In genomic region chr14:92511472-92512247, GRCh38 we compare ENCODE assay signal across 12 cellular contexts. TPM values are rescaled to one million over a fixed set of nuclear protein-coding genes. Genes with fewer than 3 reads are reported as not detected.
DNase-seq lines count a peak whose midpoint lies in the region; FAIRE-seq and TF ChIP-seq lines count a peak whose summit lies in the region.
"Had no signal": no experiment of that assay in that cellular context is flagged by ENCODE, and none has a peak within 500 bp of the region (broad histone marks: within the 10 kb centered on the region; RNA-seq: fewer than 3 reads in every experiment).

No MANE protein-coding gene starts in this region.

- H2AFZ ChIP-seq in endothelial cell of umbilical vein (ENCODE audit: low read depth, low read length), result peak overlapping the region; percentile 18

- no peaks in the 10 kb centered on the region for H3K9me1 ChIP-seq in endothelial cell of umbilical vein (replicated peaks; ENCODE audit: control insufficient read depth, extremely low read depth, insufficient read depth, low read length)

- H3K36me3 Mint-ChIP-seq in neural crest cell (ENCODE audit: low read depth), result no peaks in the 10 kb centered on the region

- no peaks in the 10 kb centered on the region for H3K9me3 ChIP-seq in endothelial cell of umbilical vein (replicated peaks; ENCODE audit: control insufficient read depth, insufficient read depth, low read length)
- H3K9me3 ChIP-seq in WERI-Rb-1 (ENCODE audit: severe bottlenecking), result no peaks in the 10 kb centered on the region
- H3K9me3 ChIP-seq: right lobe of liver had no signal

- FAIRE-seq in endothelial cell of umbilical vein (lab: Jason Lieb, UNC), result peak; percentile 97
- FAIRE-seq: GM12878 had no signal

- peak overlapping the region; percentile 28 for H3K9ac ChIP-seq in endothelial cell of umbilical vein (replicated peaks; ENCODE audit: extremely low read depth, insufficient read depth, low read length)

- intact Hi-C loops in endothelial cell of umbilical vein (cut with micrococcal nuclease), result loop anchor here (1.0 kb wide), 3 partner anchors 29 to 100 kb away; no protein-coding TSS in a partner anchor

- BruUV-seq in endothelial cell of umbilical vein (replicated peaks; lab: Mats Ljungman, UMichigan), result no TSS peak

- dilution Hi-C loops in endothelial cell of umbilical vein (cut with MboI; ENCODE audit: extremely low pct_ligation_motif_present, low sequenced_read_pairs), result no loop called here

- peak overlapping the region; percentile 3 for H3K4me2 ChIP-seq in endothelial cell of umbilical vein (ENCODE audit: insufficient read depth, low read length)

- peak overlapping the region; percentile 69 for H3K27ac ChIP-seq in endothelial cell of umbilical vein (ENCODE audit: insufficient read depth, low read depth, low read length)
- no peak overlapping the region for H3K27ac ChIP-seq in WERI-Rb-1
- H3K27ac ChIP-seq: HL-60, right lobe of liver had no signal

- H3K27me3 Mint-ChIP-seq in neural crest cell (ENCODE audit: low read depth), result peaks cover 39% of the 10 kb centered on the region

- H3K4me3 Mint-ChIP-seq in neural crest cell, result peak overlapping the region; percentile 65

- TF ChIP-seq CTCF in BJ (IDR thresholded peaks at IDR 0.05; ENCODE audit: insufficient read depth, low read depth, low read length), result no peak
- no peak for TF ChIP-seq CTCF in endothelial cell of umbilical vein (IDR thresholded peaks at IDR 0.05; ENCODE audit: extremely low read depth in 1 of 2, insufficient read depth in 1 of 2, low read depth in 1 of 2, low read length in 2 of 2)
- no peak for TF ChIP-seq CTCF in neural crest cell (conservative IDR thresholded peaks at IDR 0.05)
- TF ChIP-seq CTCF in WERI-Rb-1 (IDR thresholded peaks at IDR 0.05; ENCODE audit: low read depth, low read length), result no peak

- DNase-seq in BJ (ENCODE audit: low read depth) (peak; percentile 84), NCI-H226 (peak; percentile 95), endothelial cell of umbilical vein (ENCODE audit: low read depth, low spot score) (peak; percentile 91), neural crest cell (ENCODE audit: low read depth, low spot score) (no peak), WERI-Rb-1 (no peak), NCI-H1930 (lab: John Stamatoyannopoulos, UW) (no peak), hypothalamus (lab: John Stamatoyannopoulos, UW) (no peak)
- no peak for DNase-seq in stimulated activated CD4-positive, alpha-beta T cell treated with anti-CD3 and anti-CD28 coated beads, Interleukin-2, amount 100 ng/mL, for 24 hours

- peaks cover 10% of the 10 kb centered on the region for H3K4me1 Mint-ChIP-seq in neural crest cell

- peaks cover 4% of the 10 kb centered on the region for H3K79me2 ChIP-seq in endothelial cell of umbilical vein (ENCODE audit: control insufficient read depth, insufficient read depth, low read length)

- POLR2A ChIA-PET in BJ (lab: Charles Lee) (no interaction called here), endothelial cell of umbilical vein (lab: Charles Lee) (no interaction called here)

- no peak overlapping the region for H3K27ac Mint-ChIP-seq in neural crest cell (ENCODE audit: unreplicated experiment)
- H3K27ac Mint-ChIP-seq: T-helper 1 cell treated with Interleukin-12 subunit alpha and Interleukin-12 subunit beta and Interleukin-4 antibody, amounts not matched to agents 30 μg/mL and 1 μg/mL, for 36 hours had no signal

- no peaks in the 10 kb centered on the region for H3K36me3 ChIP-seq in BJ (ENCODE audit: control insufficient read depth, insufficient read depth, low read length)
- no peaks in the 10 kb centered on the region for H3K36me3 ChIP-seq in endothelial cell of umbilical vein (ENCODE audit: control insufficient read depth in 2 of 2, extremely low read depth in 1 of 2, insufficient read depth in 2 of 2, low read length in 2 of 2)
- no peaks in the 10 kb centered on the region for H3K36me3 ChIP-seq in WERI-Rb-1
- H3K36me3 ChIP-seq: right lobe of liver had no signal

- CTCF ChIA-PET in BJ (lab: Yijun Ruan, JAX) (interaction anchor here (0.6 to 0.9 kb wide), 2 partner anchors 18 to 95 kb away, joined by 3 to 4 read pairs; no protein-coding TSS in a partner anchor), endothelial cell of umbilical vein (lab: Charles Lee) (interaction anchor here (1.0 to 1.1 kb wide), 3 partner anchors 13 to 178 kb away, joined by 3 to 4 read pairs (median 3); no protein-coding TSS in a partner anchor)

- no peaks in the 10 kb centered on the region for H3K27me3 ChIP-seq in BJ (ENCODE audit: control insufficient read depth, insufficient read depth, low read length)
- H3K27me3 ChIP-seq in endothelial cell of umbilical vein (ENCODE audit: control insufficient read depth in 2 of 2, insufficient read depth in 2 of 2, low read length in 2 of 2), result no peaks in the 10 kb centered on the region
- no peaks in the 10 kb centered on the region for H3K27me3 ChIP-seq in WERI-Rb-1 (ENCODE audit: insufficient read depth, low read depth, severe bottlenecking)
- H3K27me3 ChIP-seq: right lobe of liver had no signal

- peaks cover 21% of the 10 kb centered on the region for H3K4me1 ChIP-seq in endothelial cell of umbilical vein (ENCODE audit: control insufficient read depth, extremely low read depth, insufficient read depth, low read length)

- H3K9me3 Mint-ChIP-seq in neural crest cell, result no peaks in the 10 kb centered on the region
- H3K9me3 Mint-ChIP-seq: T-helper 1 cell treated with Interleukin-12 subunit alpha and Interleukin-12 subunit beta and Interleukin-4 antibody, amounts not matched to agents 30 μg/mL and 1 μg/mL, for 36 hours had no signal

- H4K20me1 ChIP-seq in endothelial cell of umbilical vein (replicated peaks; ENCODE audit: control insufficient read depth, extremely low read depth, insufficient read depth, low read length), result no peaks in the 10 kb centered on the region

- TF ChIP-seq POLR2A in endothelial cell of umbilical vein (IDR thresholded peaks at IDR 0.05; ENCODE audit: low read depth, low read length), result no peak

- H3K4me3 ChIP-seq in BJ (ENCODE audit: low read depth, low read length), result no peak overlapping the region
- H3K4me3 ChIP-seq in endothelial cell of umbilical vein (replicated peaks in 1 of 3; ENCODE audit: insufficient read depth in 1 of 3, low read depth in 1 of 3, low read length in 3 of 3), result no peak overlapping the region
- no peak overlapping the region for H3K4me3 ChIP-seq in WERI-Rb-1 (ENCODE audit: low read depth, low read length)
- H3K4me3 ChIP-seq: GM12878, right lobe of liver had no signal

TF ChIP-seq in endothelial cell of umbilical vein, 7 proteins besides CTCF, POLR2A, EP300 and RAD21:
- peak; percentile 94 for TF ChIP-seq JUN (IDR thresholded peaks at IDR 0.05; ENCODE audit: borderline replicate concordance, insufficient read depth, insufficient read length, low read depth)
- no peak for TF ChIP-seq MYC (IDR thresholded peaks at IDR 0.05; ENCODE audit: low read depth, low read length)
- peak; percentile 96 for TF ChIP-seq FOS (IDR thresholded peaks at IDR 0.05; ENCODE audit: borderline replicate concordance, insufficient read depth, low read length)
- TF ChIP-seq EZH2 (IDR thresholded peaks at IDR 0.05; ENCODE audit: borderline replicate concordance, low read depth, low read length, severe bottlenecking), result no peak
- no peak for TF ChIP-seq GATA2 (IDR thresholded peaks at IDR 0.05; ENCODE audit: insufficient read depth, insufficient read length, low read depth, low read length)
- TF ChIP-seq POLR2AphosphoS5 (IDR thresholded peaks at IDR 0.05; ENCODE audit: insufficient read depth, low read depth, low read length), result peak; percentile 48
- no peak for TF ChIP-seq MAX (IDR thresholded peaks at IDR 0.05; ENCODE audit: insufficient read depth, insufficient read length)
TF ChIP-seq in endothelial cell of umbilical vein: peak in this region for 3.

RNA-seq across cellular contexts. Expression of gene RIN3, which starts 1.9 kb away (rescaled TPM):
- polyA plus RNA-seq in BJ (2011; rRNA removed), result 4.3 and 8.2 TPM in 2 replicates
- polyA minus RNA-seq in BJ (2011; rRNA and poly(A)+ RNA removed), result 7.9 and 14.6 TPM in 2 replicates
- total RNA-seq in endothelial cell of umbilical vein, result 20.8 and 29.5 TPM in 2 replicates
- 5.1 and 5.8 TPM in 2 replicates for polyA plus RNA-seq in endothelial cell of umbilical vein
- 6.3 and 8.4 TPM in 2 replicates for polyA plus RNA-seq in endothelial cell of umbilical vein (2011; cell fraction: cytosol; rRNA removed)
- polyA plus RNA-seq in endothelial cell of umbilical vein (2011; cell fraction: nucleus; rRNA removed), result 8.8 and 10.4 TPM in 2 replicates
- polyA plus RNA-seq in endothelial cell of umbilical vein (2012), result 11.8 and 12.4 TPM in 2 replicates
- 10.6 and 13.4 TPM in 2 replicates for polyA minus RNA-seq in endothelial cell of umbilical vein
- not detected for polyA minus RNA-seq in endothelial cell of umbilical vein (2011; cell fraction: cytosol; rRNA and poly(A)+ RNA removed)
- polyA minus RNA-seq in endothelial cell of umbilical vein (2011; cell fraction: nucleus; rRNA and poly(A)+ RNA removed), result 15.2 and 18.2 TPM in 2 replicates
- total RNA-seq in neural crest cell, result 12.1 and 12.7 TPM in 2 replicates

Comparison
In these comparisons a context has a peak if more than half of its experiments do, and no peak if none do; other contexts are left out.
1. DNase-seq: peak in BJ (single experiment), NCI-H226 (single experiment) and endothelial cell of umbilical vein (single experiment); none in neural crest cell (single experiment), WERI-Rb-1 (single experiment), NCI-H1930 (0 of 2), stimulated activated CD4-positive, alpha-beta T cell treated with anti-CD3 and anti-CD28 coated beads, Interleukin-2, amount 100 ng/mL, for 24 hours (0 of 2) and hypothalamus (0 of 51).